In the genomic region with DNA sequence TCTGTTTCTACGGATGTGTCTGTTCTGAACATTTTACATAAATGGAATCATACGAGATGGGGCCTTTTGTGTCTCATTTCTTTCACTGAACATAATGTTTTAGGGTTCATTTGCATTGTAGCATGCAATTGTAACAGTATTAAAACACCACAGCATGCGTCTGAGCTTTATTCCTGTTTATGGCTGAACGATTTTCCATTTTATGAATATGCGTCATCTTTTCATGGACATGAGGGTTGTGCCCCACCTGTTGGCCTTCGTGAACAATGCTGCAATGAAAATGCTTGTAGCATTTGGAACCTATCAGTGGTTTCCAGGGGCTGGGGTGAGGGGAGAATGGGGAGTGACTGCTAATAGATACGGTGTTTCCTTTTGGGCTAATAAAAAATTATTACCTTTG, we compare ENCODE assay signal across 12 cellular contexts. TPM values are rescaled to one million over a fixed set of nuclear protein-coding genes. Genes with fewer than 3 reads are reported as not detected.
DNase-seq lines count a peak whose midpoint lies in the region; ATAC-seq and TF ChIP-seq lines count a peak whose summit lies in the region.
"Had no signal": no experiment of that assay in that cellular context is flagged by ENCODE, and none has a peak within 500 bp of the region (broad histone marks: within the 10 kb centered on the region; RNA-seq: fewer than 3 reads in every experiment).

No MANE protein-coding gene starts in this region.

- no peaks in the 10 kb centered on the region for H3K9me3 ChIP-seq in left ventricle myocardium inferior (replicated peaks)
- no peaks in the 10 kb centered on the region for H3K9me3 ChIP-seq in Peyer's patch
- H3K9me3 ChIP-seq in gastroesophageal sphincter, result no peaks in the 10 kb centered on the region

- peaks cover 19% of the 10 kb centered on the region for H3K27me3 Mint-ChIP-seq in activated naive CD8-positive, alpha-beta T cell treated with anti-CD3 and anti-CD28 coated beads for 36 hours
- peaks cover 8% of the 10 kb centered on the region for H3K27me3 Mint-ChIP-seq in activated T-cell treated with anti-CD3 and anti-CD28 coated beads, Interleukin-2, amount 50 U/mL, for 24 hours

- H3K4me3 ChIP-seq in left ventricle myocardium inferior (no peak overlapping the region), Peyer's patch (no peak overlapping the region), gastroesophageal sphincter (no peak overlapping the region)

- no peaks in the 10 kb centered on the region for H3K9me3 Mint-ChIP-seq in activated naive CD8-positive, alpha-beta T cell treated with anti-CD3 and anti-CD28 coated beads for 36 hours
- no peaks in the 10 kb centered on the region for H3K9me3 Mint-ChIP-seq in activated T-cell treated with anti-CD3 and anti-CD28 coated beads, Interleukin-2, amount 50 U/mL, for 24 hours
- H3K9me3 Mint-ChIP-seq: activated CD4-positive, alpha-beta T cell treated with anti-CD3 and anti-CD28 coated beads, Interleukin-2, amount 10 ng/mL, durations not matched to agents 7 days and 5 days had no signal

- peaks cover 70% of the 10 kb centered on the region for H3K27me3 ChIP-seq in left ventricle myocardium inferior (ENCODE audit: low read depth)
- H3K27me3 ChIP-seq in Peyer's patch, result no peaks in the 10 kb centered on the region
- peaks cover 46% of the 10 kb centered on the region for H3K27me3 ChIP-seq in gastroesophageal sphincter

- H3K4me3 Mint-ChIP-seq in activated naive CD8-positive, alpha-beta T cell treated with anti-CD3 and anti-CD28 coated beads for 36 hours, result no peak overlapping the region
- no peak overlapping the region for H3K4me3 Mint-ChIP-seq in activated T-cell treated with anti-CD3 and anti-CD28 coated beads, Interleukin-2, amount 50 U/mL, for 24 hours
- H3K4me3 Mint-ChIP-seq: activated CD4-positive, alpha-beta T cell treated with anti-CD3 and anti-CD28 coated beads, Interleukin-2, amount 10 ng/mL, durations not matched to agents 7 days and 5 days; activated naive CD8-positive, alpha-beta T cell treated with anti-CD3 and anti-CD28 coated beads, Interleukin-2, amount 10 ng/mL, durations not matched to agents 7 days and 5 days had no signal

- TF ChIP-seq CTCF in left ventricle myocardium inferior (IDR thresholded peaks at IDR 0.05; ENCODE audit: borderline replicate concordance) (peak; percentile 54), Peyer's patch (IDR thresholded peaks at IDR 0.05) (peak in 4 of 6 experiments; percentile 26 to 76 (median 71)), gastroesophageal sphincter (IDR thresholded peaks at IDR 0.05) (peak in 3 of 4 experiments; percentile 45 to 59 (median 45))

- DNase-seq in left ventricle myocardium inferior (no peak), Right ventricle myocardium superior (no peak), Peyer's patch (peak in 1 of 3 donors; percentile 71), T-helper 2 cell (no peak)
- no peak for DNase-seq in stimulated activated CD4-positive, alpha-beta T cell treated with anti-CD3 and anti-CD28 coated beads, Interleukin-4, amount 100 ng/mL, for 24 hours
- DNase-seq in activated naive CD8-positive, alpha-beta T cell treated with anti-CD3 and anti-CD28 coated beads for 36 hours, result no peak
- no peak for DNase-seq in activated T-cell treated with anti-CD3 and anti-CD28 coated beads, Interleukin-2, amount 50 U/mL, for 24 hours
- DNase-seq: activated CD4-positive, alpha-beta T cell treated with anti-CD3 and anti-CD28 coated beads, Interleukin-2, amount 10 ng/mL, durations not matched to agents 7 days and 5 days; activated naive CD8-positive, alpha-beta T cell treated with anti-CD3 and anti-CD28 coated beads, Interleukin-2, amount 10 ng/mL, durations not matched to agents 7 days and 5 days had no signal

- H3K36me3 ChIP-seq in left ventricle myocardium inferior, result no peaks in the 10 kb centered on the region
- H3K36me3 ChIP-seq in Peyer's patch, result no peaks in the 10 kb centered on the region
- H3K36me3 ChIP-seq in gastroesophageal sphincter, result no peaks in the 10 kb centered on the region

- H3K4me1 ChIP-seq in left ventricle myocardium inferior (no peaks in the 10 kb centered on the region), Peyer's patch (no peaks in the 10 kb centered on the region), gastroesophageal sphincter (no peaks in the 10 kb centered on the region)

- intact Hi-C loops in left ventricle myocardium inferior (cut with micrococcal nuclease) (no loop called here), Right ventricle myocardium superior (cut with DNase I) (loop anchor here (5.0 kb wide), 1 partner anchor 178 kb away; no protein-coding TSS in a partner anchor)

- ATAC-seq in Right ventricle myocardium superior (ENCODE audit: poor library complexity), result no peak
- ATAC-seq in gastroesophageal sphincter, result no peak

- H3K36me3 Mint-ChIP-seq in activated naive CD8-positive, alpha-beta T cell treated with anti-CD3 and anti-CD28 coated beads for 36 hours, result no peaks in the 10 kb centered on the region
- H3K36me3 Mint-ChIP-seq in activated T-cell treated with anti-CD3 and anti-CD28 coated beads, Interleukin-2, amount 50 U/mL, for 24 hours (ENCODE audit: low read depth), result no peaks in the 10 kb centered on the region
- H3K36me3 Mint-ChIP-seq: activated naive CD8-positive, alpha-beta T cell treated with anti-CD3 and anti-CD28 coated beads, Interleukin-2, amount 10 ng/mL, durations not matched to agents 7 days and 5 days had no signal

- H3K27ac ChIP-seq in left ventricle myocardium inferior (replicated peaks), result no peak overlapping the region
- H3K27ac ChIP-seq in Peyer's patch, result no peak overlapping the region
- no peak overlapping the region for H3K27ac ChIP-seq in gastroesophageal sphincter

- peaks cover 10% of the 10 kb centered on the region for H3K4me1 Mint-ChIP-seq in activated naive CD8-positive, alpha-beta T cell treated with anti-CD3 and anti-CD28 coated beads for 36 hours
- peaks cover 4% of the 10 kb centered on the region for H3K4me1 Mint-ChIP-seq in activated T-cell treated with anti-CD3 and anti-CD28 coated beads, Interleukin-2, amount 50 U/mL, for 24 hours (ENCODE audit: low read depth)

- 6 to 19% methylated on average over 7 of the region's 7 CpGs for WGBS in gastroesophageal sphincter (ENCODE audit: low coverage in 1 of 2), 2 donors

- TF ChIP-seq EP300 in gastroesophageal sphincter (IDR thresholded peaks at IDR 0.05), result no peak

- TF ChIP-seq POLR2A in Peyer's patch (IDR thresholded peaks at IDR 0.05) (no peak), gastroesophageal sphincter (IDR thresholded peaks at IDR 0.05) (no peak)

- H3K27ac Mint-ChIP-seq in activated naive CD8-positive, alpha-beta T cell treated with anti-CD3 and anti-CD28 coated beads for 36 hours, result no peak overlapping the region
- no peak overlapping the region for H3K27ac Mint-ChIP-seq in activated T-cell treated with anti-CD3 and anti-CD28 coated beads, Interleukin-2, amount 50 U/mL, for 24 hours
- H3K27ac Mint-ChIP-seq: activated CD4-positive, alpha-beta T cell treated with anti-CD3 and anti-CD28 coated beads, Interleukin-2, amount 10 ng/mL, durations not matched to agents 7 days and 5 days; activated naive CD8-positive, alpha-beta T cell treated with anti-CD3 and anti-CD28 coated beads, Interleukin-2, amount 10 ng/mL, durations not matched to agents 7 days and 5 days had no signal

RNA-seq across cellular contexts. Expression of gene OR10H1, which starts 5.1 kb away (rescaled TPM):
- total RNA-seq in left ventricle myocardium inferior (not detected), Right ventricle myocardium superior (not detected), Peyer's patch (not detected), gastroesophageal sphincter (not detected)
- total RNA-seq in activated naive CD8-positive, alpha-beta T cell treated with anti-CD3 and anti-CD28 coated beads for 36 hours, result not detected
- total RNA-seq: activated CD4-positive, alpha-beta T cell treated with anti-CD3 and anti-CD28 coated beads, Interleukin-2, amount 10 ng/mL, durations not matched to agents 7 days and 5 days; activated naive CD8-positive, alpha-beta T cell treated with anti-CD3 and anti-CD28 coated beads, Interleukin-2, amount 10 ng/mL, durations not matched to agents 7 days and 5 days; kidney epithelial cell had no signal

RNA-seq across cellular contexts. Expression of gene OR10H5, which starts 22.9 kb away (rescaled TPM):
- total RNA-seq in left ventricle myocardium inferior (not detected), Right ventricle myocardium superior (not detected), Peyer's patch (not detected), gastroesophageal sphincter (not detected)
- total RNA-seq in activated naive CD8-positive, alpha-beta T cell treated with anti-CD3 and anti-CD28 coated beads for 36 hours, result not detected
- total RNA-seq: activated CD4-positive, alpha-beta T cell treated with anti-CD3 and anti-CD28 coated beads, Interleukin-2, amount 10 ng/mL, durations not matched to agents 7 days and 5 days; activated naive CD8-positive, alpha-beta T cell treated with anti-CD3 and anti-CD28 coated beads, Interleukin-2, amount 10 ng/mL, durations not matched to agents 7 days and 5 days; kidney epithelial cell; ureter had no signal
